ENCODE assay signal across 22 cellular contexts in genomic region chr2:81403508-81403907, GRCh38.
DNase-seq lines count a peak whose midpoint lies in the region; ATAC-seq, FAIRE-seq and TF ChIP-seq lines count a peak whose summit lies in the region.
"Had no signal": no experiment of that assay in that cellular context is flagged by ENCODE, and none has a peak within 500 bp of the region (broad histone marks: within the 10 kb centered on the region; RNA-seq: fewer than 3 reads in every experiment).

No MANE protein-coding gene starts in this region.

- H3K27me3 ChIP-seq in GM23338 (ENCODE audit: insufficient read depth), result no peaks in the 10 kb centered on the region
- H3K27me3 ChIP-seq in K562 (ENCODE audit: control insufficient read depth in 2 of 2, insufficient read depth in 2 of 2, low read length in 2 of 2), result no peaks in the 10 kb centered on the region
- H3K27me3 ChIP-seq: BLaER1 treated with 17β-estradiol and CSF1 and Interleukin-3, amounts not matched to agents 10 nM and 100 nM had no signal

- BruUV-seq in K562 (replicated peaks; lab: Mats Ljungman, UMichigan), result no TSS peak

- H3K9ac ChIP-seq in K562 (ENCODE audit: insufficient read depth in 1 of 2, low read depth in 2 of 2, low read length in 2 of 2), result no peak overlapping the region
- H3K9ac ChIP-seq: BLaER1 treated with 17β-estradiol and CSF1 and Interleukin-3, amounts not matched to agents 10 nM and 100 nM had no signal

- no peak for FAIRE-seq in A549 (lab: Jason Lieb, UNC)
- no peak for FAIRE-seq in K562 (lab: Jason Lieb, UNC)
- FAIRE-seq: A204.1, D721Med, G401.6, GM12891, GM19239 had no signal

- TF ChIP-seq RAD21 in A549 (conservative IDR thresholded peaks at IDR 0.05 in 1 of 2, IDR thresholded peaks at IDR 0.05 in 1 of 2) (no peak), K562 (CRISPR knock-in tag; conservative IDR thresholded peaks at IDR 0.05 in 1 of 2, IDR thresholded peaks at IDR 0.05 in 1 of 2) (no peak)

- H3K9me2 ChIP-seq in GM23338 (ENCODE audit: insufficient read depth), result no peaks in the 10 kb centered on the region

- peaks cover 2% of the 10 kb centered on the region for H3K27me3 Mint-ChIP-seq in GM23338 (ENCODE audit: insufficient read depth, low read depth, poor library complexity)
- H3K27me3 Mint-ChIP-seq in nephron progenitor cell (ENCODE audit: low read depth, poor library complexity), result no peaks in the 10 kb centered on the region
- H3K27me3 Mint-ChIP-seq: B cell; CD4-positive, alpha-beta T cell had no signal

- H3K27ac ChIP-seq in A549 (no peak overlapping the region), GM23338 (ENCODE audit: low read depth) (no peak overlapping the region; the same call in 1 of the 2 replicates), K562 (ENCODE audit: extremely low read depth, low read depth, low read length) (no peak overlapping the region)
- H3K27ac ChIP-seq: BLaER1 treated with 17β-estradiol and CSF1 and Interleukin-3, amounts not matched to agents 10 nM and 100 nM; C4-2B had no signal

- H2AFZ ChIP-seq in GM23338 (no peak overlapping the region; the same call in 1 of the 2 replicates), K562 (ENCODE audit: low read depth, low read length) (no peak overlapping the region)

- H3K79me2 ChIP-seq in GM23338 (replicated peaks; ENCODE audit: insufficient read depth), result no peaks in the 10 kb centered on the region
- H3K79me2 ChIP-seq in K562 (ENCODE audit: control insufficient read depth, insufficient read depth, low read length), result no peaks in the 10 kb centered on the region

- H3K9me3 Mint-ChIP-seq in GM23338 (no peaks in the 10 kb centered on the region), nephron progenitor cell (no peaks in the 10 kb centered on the region)

- 42% methylated on average over 2 of the region's 2 CpGs for WGBS in A549 (ENCODE audit: missing lambda C conversion rate)
- WGBS in K562 (ENCODE audit: insufficient coverage, low coverage, missing lambda C conversion rate), result 0% methylated on average over 2 of the region's 2 CpGs

- ATAC-seq in A549 (no peak), GM23338 (no peak), K562 (no peak)
- ATAC-seq: CD8-positive, alpha-beta T cell had no signal

- H3K36me3 Mint-ChIP-seq in GM23338 (ENCODE audit: low read depth), result no peaks in the 10 kb centered on the region
- H3K36me3 Mint-ChIP-seq in nephron progenitor cell (ENCODE audit: low read depth), result no peaks in the 10 kb centered on the region
- H3K36me3 Mint-ChIP-seq: CD8-positive, alpha-beta T cell had no signal

- H3K4me1 ChIP-seq in A549 (no peaks in the 10 kb centered on the region), GM23338 (ENCODE audit: insufficient read depth) (peaks cover 17% of the 10 kb centered on the region), K562 (replicated peaks in 1 of 2; ENCODE audit: control insufficient read depth in 2 of 2, insufficient read depth in 2 of 2, low read length in 2 of 2) (no peaks in the 10 kb centered on the region)
- H3K4me1 ChIP-seq: BLaER1 treated with 17β-estradiol and CSF1 and Interleukin-3, amounts not matched to agents 10 nM and 100 nM; Caco-2 had no signal

- H3K36me3 ChIP-seq in GM23338 (ENCODE audit: insufficient read depth) (no peaks in the 10 kb centered on the region), K562 (ENCODE audit: control insufficient read depth, insufficient read depth, low read length) (no peaks in the 10 kb centered on the region)
- H3K36me3 ChIP-seq: BLaER1 treated with 17β-estradiol and CSF1 and Interleukin-3, amounts not matched to agents 10 nM and 100 nM had no signal

- TF ChIP-seq CTCF in A549 (IDR thresholded peaks at IDR 0.05) (no peak), GM23338 (conservative IDR thresholded peaks at IDR 0.05; ENCODE audit: low read depth in 2 of 2) (no peak), K562 (IDR thresholded peaks at IDR 0.05 in 2 of 3, conservative IDR thresholded peaks at IDR 0.05 in 1 of 3; ENCODE audit: insufficient read depth in 2 of 3, low read depth in 1 of 3, low read length in 3 of 3) (no peak), nephron progenitor cell (IDR thresholded peaks at IDR 0.05) (no peak)

- DNase-seq in A549 (ENCODE audit: low read depth in 1 of 2, low spot score in 1 of 2) (no peak), GM23338 (ENCODE audit: low spot score) (no peak), K562 (ENCODE audit: extremely low read depth in 1 of 4, low spot score in 3 of 4) (no peak), NCI-H2227 (lab: John Stamatoyannopoulos, UW; ENCODE audit: unreplicated experiment) (no peak), nephron progenitor cell (no peak)
- no peak for DNase-seq in effector CD8-positive, alpha-beta T cell (lab: John Stamatoyannopoulos, UW)
- DNase-seq: 8988T; AML-193; Caco-2; Calu3; CD4-positive, alpha-beta T cell; CD8-positive, alpha-beta T cell; DMS79 treated with DMSO at 0.1 percent for 48 hours; GF-D8 had no signal

- CTCF ChIA-PET in A549 (lab: Yijun Ruan, JAX) (no interaction called here), K562 (lab: Yijun Ruan, JAX; ENCODE audit: low intra/inter-chr PET ratio) (no interaction called here)

- no peak overlapping the region for H3K4me2 ChIP-seq in A549
- H3K4me2 ChIP-seq in GM23338, result peak overlapping the region; percentile 41
- H3K4me2 ChIP-seq in K562 (ENCODE audit: insufficient read depth, low read length), result no peak overlapping the region
- H3K4me2 ChIP-seq: BLaER1 treated with 17β-estradiol and CSF1 and Interleukin-3, amounts not matched to agents 10 nM and 100 nM had no signal

- no peaks in the 10 kb centered on the region for H3F3A ChIP-seq in GM23338 (replicated peaks; ENCODE audit: low read depth)

- no peak for TF ChIP-seq EP300 in A549 (IDR thresholded peaks at IDR 0.05)
- no peak for TF ChIP-seq EP300 in K562 (IDR thresholded peaks at IDR 0.05; ENCODE audit: low read length)

- H3K4me1 Mint-ChIP-seq in GM23338 (peaks cover 21% of the 10 kb centered on the region), nephron progenitor cell (peaks cover 8% of the 10 kb centered on the region)
- H3K4me1 Mint-ChIP-seq: B cell had no signal

- in situ Hi-C loops in K562 (cut with MboI), result no loop called here

- H3K4me3 Mint-ChIP-seq in GM23338, result no peak overlapping the region
- no peak overlapping the region for H3K4me3 Mint-ChIP-seq in nephron progenitor cell
- H3K4me3 Mint-ChIP-seq: B cell; CD4-positive, alpha-beta T cell; CD8-positive, alpha-beta T cell had no signal

- H3K27ac Mint-ChIP-seq in GM23338, result peak overlapping the region; percentile 36; the same call in 1 of the 2 replicates
- H3K27ac Mint-ChIP-seq in nephron progenitor cell, result no peak overlapping the region
- H3K27ac Mint-ChIP-seq: B cell; CD4-positive, alpha-beta T cell; CD8-positive, alpha-beta T cell had no signal

- intact Hi-C loops in K562 (cut with micrococcal nuclease), result no loop called here

- H3K9me1 ChIP-seq in K562 (ENCODE audit: control insufficient read depth, insufficient read depth, low read length), result no peaks in the 10 kb centered on the region

- H3K9me3 ChIP-seq in A549, result peaks cover 3% of the 10 kb centered on the region; the same call in 1 of the 3 replicates
- no peaks in the 10 kb centered on the region for H3K9me3 ChIP-seq in K562 (replicated peaks; ENCODE audit: control insufficient read depth, insufficient read depth, low read depth, low read length)
- H3K9me3 ChIP-seq: Caco-2 had no signal

- H4K20me1 ChIP-seq in GM23338 (replicated peaks; ENCODE audit: insufficient read depth) (no peaks in the 10 kb centered on the region), K562 (replicated peaks; ENCODE audit: control insufficient read depth, insufficient read depth, low read length) (no peaks in the 10 kb centered on the region)
- H4K20me1 ChIP-seq: BLaER1 treated with 17β-estradiol and CSF1 and Interleukin-3, amounts not matched to agents 10 nM and 100 nM had no signal

- POLR2A ChIA-PET in A549 (lab: Yijun Ruan, JAX), result no interaction called here
- POLR2A ChIA-PET in K562 (lab: Yijun Ruan, JAX), result no interaction called here

- TF ChIP-seq POLR2A in A549 (IDR thresholded peaks at IDR 0.05; ENCODE audit: low read length) (no peak), K562 (conservative IDR thresholded peaks at IDR 0.05) (no peak)

- H3K4me3 ChIP-seq in A549, result no peak overlapping the region
- H3K4me3 ChIP-seq in GM23338, result no peak overlapping the region
- H3K4me3 ChIP-seq in K562, result no peak overlapping the region
- H3K4me3 ChIP-seq: BLaER1 treated with 17β-estradiol and CSF1 and Interleukin-3, amounts not matched to agents 10 nM and 100 nM had no signal

TF ChIP-seq in A549, 52 proteins besides CTCF, POLR2A, EP300 and RAD21:
- TF ChIP-seq ESRRA (IDR thresholded peaks at IDR 0.05; ENCODE audit: borderline replicate concordance, low read length), result no peak
- peak; percentile 80 for TF ChIP-seq MAFK (IDR thresholded peaks at IDR 0.05; ENCODE audit: partially characterized antibody)

TF ChIP-seq in GM23338, 12 proteins besides CTCF, POLR2A, EP300 and RAD21:
- no peak for TF ChIP-seq CREB1 (CRISPR knock-in tag; IDR thresholded peaks at IDR 0.05; ENCODE audit: low read depth)
- no peak for TF ChIP-seq EZH2phosphoT487 (IDR thresholded peaks at IDR 0.05; ENCODE audit: unreplicated experiment)
- TF ChIP-seq JUNB (IDR thresholded peaks at IDR 0.05; ENCODE audit: unreplicated experiment), result no peak
- no peak for TF ChIP-seq STAT1 (IDR thresholded peaks at IDR 0.05; ENCODE audit: unreplicated experiment)
TF ChIP-seq in GM23338: peak in this region for 0.

TF ChIP-seq in K562, 482 proteins besides CTCF, POLR2A, EP300 and RAD21:
- TF ChIP-seq TEAD2 (tag; IDR thresholded peaks at IDR 0.05) (no peak), MAFF (IDR thresholded peaks at IDR 0.05; ENCODE audit: low read length) (peak; percentile 46), HOXB6 (CRISPR knock-in tag; IDR thresholded peaks at IDR 0.05; ENCODE audit: borderline replicate concordance) (no peak), C11orf30 (IDR thresholded peaks at IDR 0.05; ENCODE audit: low read depth) (peak; percentile 34; the same call in 1 of the 2 replicates), ZNF224 (CRISPR knock-in tag; IDR thresholded peaks at IDR 0.05) (no peak), TEAD4 (IDR thresholded peaks at IDR 0.05; ENCODE audit: low read length) (no peak), TEAD4 (CRISPR knock-in tag; IDR thresholded peaks at IDR 0.05; ENCODE audit: borderline replicate concordance) (no peak), ZNF347 (CRISPR knock-in tag; IDR thresholded peaks at IDR 0.05; ENCODE audit: low read depth) (no peak), EWSR1 (IDR thresholded peaks at IDR 0.05; ENCODE audit: borderline replicate concordance, low read depth, partially characterized antibody) (no peak), KLF13 (tag; IDR thresholded peaks at IDR 0.05; ENCODE audit: borderline replicate concordance, low read depth) (no peak), ZFP36 (IDR thresholded peaks at IDR 0.05; ENCODE audit: low read depth, low read length, partially characterized antibody) (no peak), TBP (optimal IDR thresholded peaks at IDR 0.05; ENCODE audit: low read depth, low read length) (no peak), CAMTA2 (CRISPR knock-in tag; conservative IDR thresholded peaks at IDR 0.05) (no peak), ZNF316 (IDR thresholded peaks at IDR 0.05) (peak; percentile 49), L3MBTL2 (IDR thresholded peaks at IDR 0.05) (no peak), MAFK (IDR thresholded peaks at IDR 0.05; ENCODE audit: low read length) (peak; percentile 36; the same call in 1 of the 2 replicates), HDAC8 (tag; IDR thresholded peaks at IDR 0.05) (no peak), MAFG (tag; conservative IDR thresholded peaks at IDR 0.05) (peak; percentile 35; the same call in 1 of the 2 replicates)

Comparison
In these comparisons a context has a peak if more than half of its experiments do, and no peak if none do; other contexts are left out.
1. Of the 35 proteins assayed by ChIP-seq in both K562 and A549: peak only in K562: none; only in A549: none; in both: MAFK; in neither: 34.